Comparison of ENCODE assay signal across 27 cellular contexts in the genomic region with DNA sequence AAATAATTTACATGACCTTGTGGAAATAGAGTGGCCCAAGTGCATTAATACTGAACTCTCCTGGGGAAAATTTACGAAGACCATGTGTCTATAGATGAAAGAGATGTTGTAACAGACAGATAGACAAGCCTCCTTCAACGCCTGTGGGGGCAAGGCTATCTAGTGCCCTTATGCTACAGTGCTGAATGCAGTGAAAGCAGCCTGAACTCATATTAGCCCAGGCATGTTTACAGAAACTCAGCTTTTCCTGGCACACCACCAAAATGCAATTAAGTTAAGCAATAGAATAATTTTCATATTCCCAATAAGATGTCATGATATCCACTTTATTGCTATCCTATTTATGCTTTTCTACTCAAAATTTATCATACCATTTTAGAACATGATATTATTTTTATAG.
DNase-seq lines count a peak whose midpoint lies in the region; ATAC-seq lines count a peak whose summit lies in the region.
"Had no signal": no experiment of that assay in that cellular context is flagged by ENCODE, and none has a peak within 500 bp of the region (broad histone marks: within the 10 kb centered on the region; RNA-seq: fewer than 3 reads in every experiment).

No MANE protein-coding gene starts in this region.

- H3K27ac ChIP-seq in mesendoderm (ENCODE audit: low read depth, low read length), result no peak overlapping the region
- H3K27ac ChIP-seq: esophagus squamous epithelium, heart right ventricle, neutrophil, right atrium auricular region, suprapubic skin, upper lobe of left lung, WERI-Rb-1 had no signal

- no peak overlapping the region for H3K23ac ChIP-seq in mesendoderm (ENCODE audit: low read length)

- H2BK120ac ChIP-seq in mesendoderm (ENCODE audit: low read depth, low read length), result no peak overlapping the region

- H2BK5ac ChIP-seq in mesendoderm (ENCODE audit: low read length), result no peak overlapping the region

- H3K4me2 ChIP-seq in mesendoderm (ENCODE audit: low read length), result no peak overlapping the region

- DNase-seq in NCI-H2196 (lab: John Stamatoyannopoulos, UW; ENCODE audit: unreplicated experiment) (peak; percentile 7), NCI-H2196 treated with DMSO at 0.1 percent for 48 hours (lab: John Stamatoyannopoulos, UW; ENCODE audit: unreplicated experiment) (no peak), NCI-H1694 (lab: John Stamatoyannopoulos, UW) (peak; percentile 26), NCI-H748 (lab: John Stamatoyannopoulos, UW; ENCODE audit: unreplicated experiment) (peak; percentile 88), mesendoderm (peak; percentile 5), amygdala (lab: John Stamatoyannopoulos, UW) (no peak), GM19238 (ENCODE audit: insufficient read length, low spot score) (no peak)
- DNase-seq: activated CD4-positive, alpha-beta T cell treated with anti-CD3 and anti-CD28 coated beads for 4 hours; activated naive CD8-positive, alpha-beta T cell treated with anti-CD3 and anti-CD28 coated beads, Interleukin-2, amount 50 U/mL, for 24 hours; activated T-cell treated with anti-CD3 and anti-CD28 coated beads, Interleukin-2, amount 50 U/mL, for 4 hours; CD4-positive, CD25-positive, alpha-beta regulatory T cell; central memory CD4-positive, alpha-beta T cell; esophagus squamous epithelium; GOT3; heart right ventricle; IMR-90; midbrain; naive B cell; posterior cingulate gyrus; small intestine; stimulated activated naive CD4-positive, alpha-beta T cell treated with Interleukin-2 at 50 U/mL for 16 hours; upper lobe of left lung; WERI-Rb-1 had no signal

- no peak overlapping the region for H2AK5ac ChIP-seq in mesendoderm (ENCODE audit: low read length)

- H3K79me1 ChIP-seq in mesendoderm (ENCODE audit: low read length), result no peaks in the 10 kb centered on the region

- no peak overlapping the region for H3K18ac ChIP-seq in mesendoderm (ENCODE audit: low read length)

- no peaks in the 10 kb centered on the region for H3K27me3 ChIP-seq in mesendoderm (ENCODE audit: insufficient read depth, low read length, poor library complexity)
- H3K27me3 ChIP-seq: right atrium auricular region, suprapubic skin, upper lobe of left lung had no signal

- no peak overlapping the region for H3K4me3 ChIP-seq in mesendoderm (ENCODE audit: low read length)
- H3K4me3 ChIP-seq: esophagus squamous epithelium, heart right ventricle, right atrium auricular region, suprapubic skin, upper lobe of left lung had no signal

- no peaks in the 10 kb centered on the region for H3K79me2 ChIP-seq in mesendoderm (ENCODE audit: control insufficient read depth, insufficient read depth, low read length)

- H3K4me1 ChIP-seq in mesendoderm (ENCODE audit: control insufficient read depth, low read depth, low read length), result no peaks in the 10 kb centered on the region
- H3K4me1 ChIP-seq: esophagus squamous epithelium, heart right ventricle, right atrium auricular region, suprapubic skin, upper lobe of left lung had no signal

- H3K56ac ChIP-seq in mesendoderm (ENCODE audit: low read length), result no peak overlapping the region

- H3K4ac ChIP-seq in mesendoderm (ENCODE audit: low read depth, low read length), result no peak overlapping the region

- no peaks in the 10 kb centered on the region for H3K36me3 ChIP-seq in mesendoderm (ENCODE audit: control insufficient read depth, insufficient read depth, low read length)
- H3K36me3 ChIP-seq: esophagus squamous epithelium, heart right ventricle, neutrophil, right atrium auricular region, suprapubic skin, upper lobe of left lung, WERI-Rb-1 had no signal

- no peak overlapping the region for H4K8ac ChIP-seq in mesendoderm (ENCODE audit: low read depth, low read length)

- no peak for ATAC-seq in esophagus mucosa
- ATAC-seq: activated naive CD8-positive, alpha-beta T cell treated with anti-CD3 and anti-CD28 coated beads, Interleukin-2, amount 50 U/mL, for 24 hours; activated T-cell treated with anti-CD3 and anti-CD28 coated beads, Interleukin-2, amount 50 U/mL, for 4 hours; heart right ventricle had no signal

- H4K5ac ChIP-seq in mesendoderm (ENCODE audit: low read length), result no peak overlapping the region

- H3K9ac ChIP-seq in mesendoderm (ENCODE audit: low read length), result no peak overlapping the region

- no CpG with 5 or more reads among the region's 2 CpGs for WGBS in mesendoderm (ENCODE audit: extremely low coverage, insufficient coverage, low lambda C conversion rate)

- no peak overlapping the region for H2BK15ac ChIP-seq in mesendoderm (replicated peaks; ENCODE audit: low read depth)

Comparison
In these comparisons a context has a peak if more than half of its experiments do, and no peak if none do; other contexts are left out.
1. DNase-seq: peak in NCI-H2196 (single experiment), NCI-H1694 (single experiment), NCI-H748 (single experiment) and mesendoderm (single experiment); none in NCI-H2196 treated with DMSO at 0.1 percent for 48 hours (single experiment), amygdala (0 of 56) and GM19238 (single experiment).